In genomic region chr4:73967891-73968290, GRCh38 we compare ENCODE assay signal across 34 cellular contexts. TPM values are rescaled to one million over a fixed set of nuclear protein-coding genes. Genes with fewer than 3 reads are reported as not detected.
"Had no signal": no experiment of that assay in that cellular context is flagged by ENCODE, and none has a peak within 500 bp of the region (broad histone marks: within the 10 kb centered on the region; RNA-seq: fewer than 3 reads in every experiment).

No MANE protein-coding gene starts in this region.

- H3K27ac Mint-ChIP-seq: naive thymus-derived CD8-positive, alpha-beta T cell; natural killer cell treated with Interleukin-12 subunit alpha and Interleukin-12 subunit beta and Interleukin-15 and Interleukin-18, amount 100 ng/mL, for 72 hours; nephron progenitor cell; progenitor cell of endocrine pancreas; stimulated activated effector memory CD8-positive, alpha-beta T cell treated with anti-CD3 and anti-CD28 coated beads, Interleukin-12 subunit alpha, Interleukin-12 subunit beta, amount 100 ng/mL, for 72 hours; stimulated activated naive B cell treated with anti-CD40 and anti-IgM and Interleukin-4, amounts not matched to agents 10 μg/mL and 1 μg/mL and 100 μg/mL, for 72 hours; stimulated activated naive CD8-positive, alpha-beta T cell treated with anti-CD3 and anti-CD28 coated beads, Interleukin-15, Interleukin-2, amounts not matched to agents 100 ng/mL and 50 ng/mL, for 24 hours had no signal

- H3K79me2 ChIP-seq: parathyroid adenoma had no signal

- DNase-seq: naive thymus-derived CD8-positive, alpha-beta T cell; nephron progenitor cell; nucleus accumbens; ovary; psoas muscle; right cardiac atrium; right lobe of liver; sigmoid colon; stimulated activated CD4-positive, alpha-beta T cell treated with anti-CD3 and anti-CD28 coated beads, Interleukin-15, amount 100 ng/mL, for 24 hours; stimulated activated CD4-positive, alpha-beta T cell treated with anti-CD3 and anti-CD28 coated beads, Interleukin-2, amount 100 ng/mL, for 24 hours; stimulated activated CD4-positive, alpha-beta T cell treated with anti-CD3 and anti-CD28 coated beads, Interleukin-2, amount 100 ng/mL, for 48 hours; stimulated activated CD4-positive, alpha-beta T cell treated with anti-CD3 and anti-CD28 coated beads, Interleukin-4, amount 100 ng/mL, for 24 hours; stimulated activated naive B cell treated with anti-CD40 and anti-IgM and Interleukin-4, amounts not matched to agents 10 μg/mL and 1 μg/mL and 100 μg/mL, for 72 hours; stimulated activated naive CD4-positive, alpha-beta T cell treated with Interleukin-2 at 50 U/mL for 16 hours; stomach; thyroid gland; trophoblast cell; upper lobe of left lung had no signal

- H3K27me3 Mint-ChIP-seq: natural killer cell treated with Interleukin-12 subunit alpha and Interleukin-12 subunit beta and Interleukin-15 and Interleukin-18, amount 100 ng/mL, for 72 hours; stimulated activated naive CD8-positive, alpha-beta T cell treated with anti-CD3 and anti-CD28 coated beads, Interleukin-15, Interleukin-2, amounts not matched to agents 100 ng/mL and 50 ng/mL, for 24 hours had no signal

- H3K4me3 Mint-ChIP-seq: naive thymus-derived CD8-positive, alpha-beta T cell; natural killer cell treated with Interleukin-12 subunit alpha and Interleukin-12 subunit beta and Interleukin-15 and Interleukin-18, amount 100 ng/mL, for 72 hours; nephron progenitor cell; neural crest cell; stimulated activated effector memory CD8-positive, alpha-beta T cell treated with anti-CD3 and anti-CD28 coated beads, Interleukin-12 subunit alpha, Interleukin-12 subunit beta, amount 100 ng/mL, for 72 hours; stimulated activated naive B cell treated with anti-CD40 and anti-IgM and Interleukin-4, amounts not matched to agents 10 μg/mL and 1 μg/mL and 100 μg/mL, for 72 hours; stimulated activated naive CD8-positive, alpha-beta T cell treated with anti-CD3 and anti-CD28 coated beads, Interleukin-15, Interleukin-2, amounts not matched to agents 100 ng/mL and 50 ng/mL, for 24 hours had no signal

- H2AFZ ChIP-seq: parathyroid adenoma had no signal

- H3K9ac ChIP-seq: parathyroid adenoma had no signal

- H3K4me1 ChIP-seq: parathyroid adenoma, psoas muscle, right lobe of liver, sigmoid colon, stomach, thyroid gland, tibial nerve, upper lobe of left lung, vagina had no signal

- FAIRE-seq: urothelium cell line had no signal

- H3K27ac ChIP-seq: neutrophil, ovary, parathyroid adenoma, psoas muscle, right lobe of liver, sigmoid colon, skin epidermis, stomach, thoracic aorta, thyroid gland, tibial nerve, upper lobe of left lung, vagina had no signal

- H3K4me3 ChIP-seq: ovary, psoas muscle, right lobe of liver, sigmoid colon, skin epidermis, stomach, thoracic aorta, thyroid gland, tibial nerve, upper lobe of left lung, vagina had no signal

- H3K36me3 Mint-ChIP-seq: stimulated activated naive B cell treated with anti-CD40 and anti-IgM and Interleukin-4, amounts not matched to agents 10 μg/mL and 1 μg/mL and 100 μg/mL, for 72 hours had no signal

- H3K27me3 ChIP-seq: neutrophil, ovary, right lobe of liver, sigmoid colon, stomach, thyroid gland, tibial nerve, upper lobe of left lung, vagina had no signal

- H3K36me3 ChIP-seq: neutrophil, ovary, right lobe of liver, sigmoid colon, stomach, thoracic aorta, thyroid gland, tibial nerve, upper lobe of left lung, vagina had no signal

- ATAC-seq: naive thymus-derived CD8-positive, alpha-beta T cell; natural killer cell treated with Interleukin-12 subunit alpha and Interleukin-12 subunit beta and Interleukin-15 and Interleukin-18, amount 100 ng/mL, for 72 hours; psoas muscle; right cardiac atrium; right lobe of liver; stimulated activated effector memory CD8-positive, alpha-beta T cell treated with anti-CD3 and anti-CD28 coated beads, Interleukin-12 subunit alpha, Interleukin-12 subunit beta, amount 100 ng/mL, for 72 hours; stimulated activated naive B cell treated with anti-CD40 and anti-IgM and Interleukin-4, amounts not matched to agents 10 μg/mL and 1 μg/mL and 100 μg/mL, for 72 hours had no signal

- H3K4me1 Mint-ChIP-seq: naive thymus-derived CD8-positive, alpha-beta T cell; nephron progenitor cell; neural crest cell; stimulated activated effector memory CD8-positive, alpha-beta T cell treated with anti-CD3 and anti-CD28 coated beads, Interleukin-12 subunit alpha, Interleukin-12 subunit beta, amount 100 ng/mL, for 72 hours; stimulated activated naive B cell treated with anti-CD40 and anti-IgM and Interleukin-4, amounts not matched to agents 10 μg/mL and 1 μg/mL and 100 μg/mL, for 72 hours had no signal

- H3K9me3 ChIP-seq: neutrophil, ovary, psoas muscle, right lobe of liver, thyroid gland, vagina had no signal

RNA-seq across cellular contexts. Expression of gene PF4, which starts 13.9 kb away (rescaled TPM):
- total RNA-seq: naive thymus-derived CD8-positive, alpha-beta T cell; natural killer cell treated with Interleukin-12 subunit alpha and Interleukin-12 subunit beta and Interleukin-15 and Interleukin-18, amount 100 ng/mL, for 72 hours; neural crest cell; omental fat pad; right cardiac atrium; subcutaneous adipose tissue; thoracic aorta; thyroid gland; ureter had no signal
- polyA plus RNA-seq: naive thymus-derived CD8-positive, alpha-beta T cell; ovary had no signal

RNA-seq across cellular contexts. Expression of gene PPBP, which starts 20.1 kb away (rescaled TPM):
- total RNA-seq: naive thymus-derived CD8-positive, alpha-beta T cell; natural killer cell treated with Interleukin-12 subunit alpha and Interleukin-12 subunit beta and Interleukin-15 and Interleukin-18, amount 100 ng/mL, for 72 hours; neural crest cell; progenitor cell of endocrine pancreas; renal cortical epithelial cell; sigmoid colon; thoracic aorta; ureter; vagina had no signal
- polyA plus RNA-seq: psoas muscle, right cardiac atrium had no signal

RNA-seq across cellular contexts. Expression of gene CXCL5, which starts 30.6 kb away (rescaled TPM):
- total RNA-seq: naive thymus-derived CD8-positive, alpha-beta T cell; natural killer cell treated with Interleukin-12 subunit alpha and Interleukin-12 subunit beta and Interleukin-15 and Interleukin-18, amount 100 ng/mL, for 72 hours; right cardiac atrium; sigmoid colon; thyroid gland; ureter; vagina had no signal
- polyA plus RNA-seq: naive thymus-derived CD8-positive, alpha-beta T cell had no signal
